9 cellular contexts compared by ENCODE assay signal in genomic region chr20:438581-439469, GRCh38. TPM values are rescaled to one million over a fixed set of nuclear protein-coding genes. Genes with fewer than 3 reads are reported as not detected.
A peak's percentile ranks its signal among the peaks of the same experiment; 100 is the strongest.
DNase-seq lines count a peak whose midpoint lies in the region; ATAC-seq and TF ChIP-seq lines count a peak whose summit lies in the region.
"Had no signal": no experiment of that assay in that cellular context is flagged by ENCODE, and none has a peak within 500 bp of the region (broad histone marks: within the 10 kb centered on the region; RNA-seq: fewer than 3 reads in every experiment).

No MANE protein-coding gene starts in this region.

- peak overlapping the region; percentile 61 for H3K27ac Mint-ChIP-seq in activated T-helper 17 cell treated with anti-CD3 and anti-CD28 coated beads, Interleukin-2, amount 50 U/mL, for 72 hours
- peak overlapping the region; percentile 86 to 87 for H3K27ac Mint-ChIP-seq in natural killer cell

- no peaks in the 10 kb centered on the region for H3K9me3 ChIP-seq in BLaER1 treated with 17β-estradiol and CSF1 and Interleukin-3, amounts not matched to agents 10 nM and 100 nM (replicated peaks in 1 of 11)
- H3K9me3 ChIP-seq in RWPE2 (ENCODE audit: severe bottlenecking) = no peaks in the 10 kb centered on the region

- no peak for TF ChIP-seq CTCF in RWPE2 (IDR thresholded peaks at IDR 0.05; ENCODE audit: poor library complexity, severe bottlenecking)
- no peak for TF ChIP-seq CTCF in natural killer cell (IDR thresholded peaks at IDR 0.05)

- H3K4me1 ChIP-seq in BLaER1 treated with 17β-estradiol and CSF1 and Interleukin-3, amounts not matched to agents 10 nM and 100 nM = peaks cover 48 to 79% (median 70%) of the 10 kb centered on the region in 10 experiments
- H3K4me1 ChIP-seq in RWPE2 (ENCODE audit: insufficient read depth, poor library complexity, severe bottlenecking) = no peaks in the 10 kb centered on the region

- intact Hi-C loops in natural killer cell (cut with micrococcal nuclease) = no loop called here

- no peak for ATAC-seq in RWPE2 (ENCODE audit: low read depth)
- ATAC-seq in activated T-helper 17 cell treated with anti-CD3 and anti-CD28 coated beads, Interleukin-2, amount 50 U/mL, for 72 hours (replicated peaks) = peak; percentile 78
- peak; percentile 68 to 82 (median 79) for ATAC-seq in natural killer cell
- ATAC-seq in HG02973 (IDR thresholded peaks at IDR 0.05; ENCODE audit: unreplicated experiment) = no peak
- no peak for ATAC-seq in GM18517 (IDR thresholded peaks at IDR 0.05; ENCODE audit: unreplicated experiment)

- peak overlapping the region; percentile 76 for H3K4me3 Mint-ChIP-seq in activated T-helper 17 cell treated with anti-CD3 and anti-CD28 coated beads, Interleukin-2, amount 50 U/mL, for 72 hours
- H3K4me3 Mint-ChIP-seq in natural killer cell = peak overlapping the region; percentile 86

- H3K4me1 Mint-ChIP-seq in activated T-helper 17 cell treated with anti-CD3 and anti-CD28 coated beads, Interleukin-2, amount 50 U/mL, for 72 hours = peaks cover 27% of the 10 kb centered on the region
- peaks cover 39 to 52% of the 10 kb centered on the region in 2 donors for H3K4me1 Mint-ChIP-seq in natural killer cell

- peak overlapping the region in 10 of 11 experiments; percentile 32 to 90 (median 82); a peak in 20 of 22 replicates for H3K27ac ChIP-seq in BLaER1 treated with 17β-estradiol and CSF1 and Interleukin-3, amounts not matched to agents 10 nM and 100 nM
- no peak overlapping the region for H3K27ac ChIP-seq in RWPE2 (ENCODE audit: poor library complexity, severe bottlenecking)

- no peaks in the 10 kb centered on the region for H3K27me3 Mint-ChIP-seq in activated T-helper 17 cell treated with anti-CD3 and anti-CD28 coated beads, Interleukin-2, amount 50 U/mL, for 72 hours
- no peaks in the 10 kb centered on the region for H3K27me3 Mint-ChIP-seq in natural killer cell (ENCODE audit: low read depth in 2 of 2)

- H3K36me3 Mint-ChIP-seq in activated T-helper 17 cell treated with anti-CD3 and anti-CD28 coated beads, Interleukin-2, amount 50 U/mL, for 72 hours (ENCODE audit: low read depth) = peaks cover 100% of the 10 kb centered on the region
- peaks cover 6% of the 10 kb centered on the region for H3K36me3 Mint-ChIP-seq in natural killer cell

- DNase-seq in RWPE2 (ENCODE audit: low spot score) (peak; percentile 38), natural killer cell (peak; percentile 43), NCI-H226 (no peak), NCI-H510A (lab: John Stamatoyannopoulos, UW) (no peak)
- DNase-seq: NCI-H2081 treated with DMSO at 0.1 percent for 48 hours had no signal

- H3K4me2 ChIP-seq in BLaER1 treated with 17β-estradiol and CSF1 and Interleukin-3, amounts not matched to agents 10 nM and 100 nM = peak overlapping the region; percentile 81 to 99 (median 95)

- peaks cover 29 to 95% (median 52%) of the 10 kb centered on the region in 11 experiments; a peak in 20 of 22 replicates for H4K20me1 ChIP-seq in BLaER1 treated with 17β-estradiol and CSF1 and Interleukin-3, amounts not matched to agents 10 nM and 100 nM

- no peaks in the 10 kb centered on the region for H3K27me3 ChIP-seq in BLaER1 treated with 17β-estradiol and CSF1 and Interleukin-3, amounts not matched to agents 10 nM and 100 nM
- no peaks in the 10 kb centered on the region for H3K27me3 ChIP-seq in RWPE2 (ENCODE audit: insufficient read depth, poor library complexity, severe bottlenecking)

- peak overlapping the region in 10 of 11 experiments; percentile 11 to 82 (median 70); a peak in 18 of 22 replicates for H3K9ac ChIP-seq in BLaER1 treated with 17β-estradiol and CSF1 and Interleukin-3, amounts not matched to agents 10 nM and 100 nM

- H3K9me3 Mint-ChIP-seq in activated T-helper 17 cell treated with anti-CD3 and anti-CD28 coated beads, Interleukin-2, amount 50 U/mL, for 72 hours = no peaks in the 10 kb centered on the region
- no peaks in the 10 kb centered on the region for H3K9me3 Mint-ChIP-seq in natural killer cell

- peak overlapping the region in 9 of 10 experiments; percentile 17 to 55 (median 47); a peak in 17 of 20 replicates for H3K4me3 ChIP-seq in BLaER1 treated with 17β-estradiol and CSF1 and Interleukin-3, amounts not matched to agents 10 nM and 100 nM
- H3K4me3 ChIP-seq in RWPE2 (ENCODE audit: severe bottlenecking) = no peak overlapping the region

- peaks cover 73 to 85% (median 81%) of the 10 kb centered on the region in 11 experiments for H3K36me3 ChIP-seq in BLaER1 treated with 17β-estradiol and CSF1 and Interleukin-3, amounts not matched to agents 10 nM and 100 nM
- H3K36me3 ChIP-seq in RWPE2 (ENCODE audit: low read depth) = peaks cover 92% of the 10 kb centered on the region

RNA-seq across cellular contexts. Expression of gene TBC1D20, which starts 23.5 kb away (rescaled TPM):
- 10 to 100 TPM; 20.5 to 21.9 TPM for total RNA-seq in activated T-helper 17 cell treated with anti-CD3 and anti-CD28 coated beads, Interleukin-2, amount 50 U/mL, for 72 hours
- total RNA-seq in natural killer cell = 10 to 100 TPM; 32.5 to 47.6 (median 44.2) TPM

RNA-seq across cellular contexts. Expression of gene RBCK1, which starts 30.7 kb away (rescaled TPM):
- total RNA-seq in activated T-helper 17 cell treated with anti-CD3 and anti-CD28 coated beads, Interleukin-2, amount 50 U/mL, for 72 hours = 10 to 100 TPM; 81.9 to 84.0 TPM
- total RNA-seq in natural killer cell = 100 to 1,000 TPM; 102 to 131 (median 104) TPM

RNA-seq across cellular contexts. Expression of gene TRIB3, which starts 58.3 kb away (rescaled TPM):
- total RNA-seq in activated T-helper 17 cell treated with anti-CD3 and anti-CD28 coated beads, Interleukin-2, amount 50 U/mL, for 72 hours = 10 to 100 TPM; 13.4 to 20.0 TPM
- 1 to 10 TPM; 4.0 to 8.9 (median 7.7) TPM for total RNA-seq in natural killer cell

Comparison
In these comparisons a context has a peak if more than half of its experiments do, and no peak if none do; other contexts are left out.
1. ATAC-seq: peak in activated T-helper 17 cell treated with anti-CD3 and anti-CD28 coated beads, Interleukin-2, amount 50 U/mL, for 72 hours (single experiment) and natural killer cell (3 of 3); none in RWPE2 (single experiment), HG02973 (single experiment) and GM18517 (single experiment).
2. DNase-seq: peak in RWPE2 (single experiment) and natural killer cell (single experiment); none in NCI-H226 (single experiment) and NCI-H510A (single experiment).